2 cellular contexts compared by ENCODE assay signal in genomic region chr2:96109931-96110511, GRCh38.
TF ChIP-seq lines count a peak whose summit lies in the region.

No MANE protein-coding gene starts in this region.

TF ChIP-seq in HepG2, 621 proteins besides CTCF, POLR2A, EP300 and RAD21:
- TF ChIP-seq ATRX (CRISPR knock-in tag; IDR thresholded peaks at IDR 0.05; ENCODE audit: borderline replicate concordance) (no peak), ZNF761 (CRISPR knock-in tag; conservative IDR thresholded peaks at IDR 0.05) (no peak), EHMT2 (IDR thresholded peaks at IDR 0.05; ENCODE audit: borderline replicate concordance, low read depth, low read length) (no peak), ASH2L (IDR thresholded peaks at IDR 0.05; ENCODE audit: insufficient read length, low read depth, low read length) (no peak), ZNF180 (CRISPR knock-in tag; IDR thresholded peaks at IDR 0.05; ENCODE audit: borderline replicate concordance, low read depth) (no peak), LBX2 (CRISPR knock-in tag; IDR thresholded peaks at IDR 0.05; ENCODE audit: borderline replicate concordance) (no peak), NONO (IDR thresholded peaks at IDR 0.05) (no peak), NONO (CRISPR knock-in tag; conservative IDR thresholded peaks at IDR 0.05) (no peak), TEAD3 (CRISPR knock-in tag; optimal IDR thresholded peaks at IDR 0.05; ENCODE audit: borderline replicate concordance) (no peak), MEIS2 (CRISPR knock-in tag; IDR thresholded peaks at IDR 0.05) (no peak), HMG20B (CRISPR knock-in tag; conservative IDR thresholded peaks at IDR 0.05) (no peak), SALL2 (CRISPR knock-in tag; IDR thresholded peaks at IDR 0.05) (no peak), ZNF569 (CRISPR knock-in tag; IDR thresholded peaks at IDR 0.05; ENCODE audit: borderline replicate concordance) (no peak), ZNF414 (CRISPR knock-in tag; IDR thresholded peaks at IDR 0.05) (no peak), ZSCAN5A (CRISPR knock-in tag; IDR thresholded peaks at IDR 0.05; ENCODE audit: borderline replicate concordance) (no peak), ZSCAN12 (CRISPR knock-in tag; IDR thresholded peaks at IDR 0.05) (no peak), ZNF10 (CRISPR knock-in tag; IDR thresholded peaks at IDR 0.05; ENCODE audit: borderline replicate concordance, low read depth) (no peak)

TF ChIP-seq in H1, 55 proteins besides CTCF, POLR2A, EP300 and RAD21:
- TF ChIP-seq NRF1 (IDR thresholded peaks at IDR 0.05; ENCODE audit: low read depth, low read length) (no peak), JUND (IDR thresholded peaks at IDR 0.05; ENCODE audit: low read length) (no peak), SIX5 (IDR thresholded peaks at IDR 0.05; ENCODE audit: low read depth, low read length) (no peak), KDM4A (IDR thresholded peaks at IDR 0.05; ENCODE audit: low read depth, low read length, severe bottlenecking) (no peak), SRF (IDR thresholded peaks at IDR 0.05; ENCODE audit: low read depth, low read length) (no peak), TBP (IDR thresholded peaks at IDR 0.05; ENCODE audit: low read depth, low read length) (no peak), PHF8 (conservative IDR thresholded peaks at IDR 0.05; ENCODE audit: low read depth, low read length) (no peak), RXRA (IDR thresholded peaks at IDR 0.05; ENCODE audit: insufficient read depth, low read depth, low read length) (no peak), JUN (IDR thresholded peaks at IDR 0.05; ENCODE audit: low read depth, low read length) (no peak), KDM1A (IDR thresholded peaks at IDR 0.05; ENCODE audit: borderline replicate concordance, low read length) (no peak), BCL11A (IDR thresholded peaks at IDR 0.05; ENCODE audit: low read depth in 2 of 2, low read length in 2 of 2) (no peak), KDM5A (IDR thresholded peaks at IDR 0.05; ENCODE audit: low read length) (no peak), ASH2L (IDR thresholded peaks at IDR 0.05; ENCODE audit: low read length) (no peak), BACH1 (IDR thresholded peaks at IDR 0.05; ENCODE audit: low read length) (no peak), SP2 (IDR thresholded peaks at IDR 0.05; ENCODE audit: low read length) (no peak), CBX5 (IDR thresholded peaks at IDR 0.05; ENCODE audit: low read depth, low read length) (no peak), CHD7 (IDR thresholded peaks at IDR 0.05; ENCODE audit: insufficient replicate concordance, low read length) (no peak)
